In the genomic region with DNA sequence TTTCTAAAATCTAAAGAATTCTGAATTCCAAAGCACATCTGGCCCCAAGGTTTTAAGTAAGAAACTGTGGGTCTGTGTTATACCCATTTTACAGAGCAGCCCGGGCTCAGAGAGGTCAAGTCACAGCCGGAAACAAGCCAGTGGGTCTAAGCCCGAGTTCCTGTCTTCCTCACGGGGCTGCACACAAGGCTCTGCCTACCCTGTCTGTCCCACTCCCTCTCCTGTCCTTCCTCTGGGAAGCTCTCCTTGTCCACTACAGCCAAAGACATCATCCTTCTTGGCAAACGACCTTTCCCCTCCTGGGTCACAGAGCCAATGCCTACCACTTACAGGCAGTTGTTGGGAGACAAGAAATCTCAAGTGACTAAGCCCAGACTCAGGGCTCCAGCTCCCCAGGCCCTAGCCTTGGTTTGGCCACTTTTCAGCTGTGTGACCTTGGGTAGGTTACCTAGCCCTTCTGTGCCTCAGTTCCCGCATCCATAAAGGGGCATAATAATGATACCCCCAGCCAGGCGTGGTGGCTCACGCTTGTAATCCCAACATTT, we compare ENCODE assay signal across 8 cellular contexts. TPM values are rescaled to one million over a fixed set of nuclear protein-coding genes. Genes with fewer than 3 reads are reported as not detected.
DNase-seq lines count a peak whose midpoint lies in the region; ATAC-seq and TF ChIP-seq lines count a peak whose summit lies in the region.

No MANE protein-coding gene starts in this region.

- no peaks in the 10 kb centered on the region for H3K27me3 ChIP-seq in right atrium auricular region
- no peaks in the 10 kb centered on the region for H3K27me3 ChIP-seq in skeletal muscle tissue (ENCODE audit: control insufficient read depth in 3 of 3, insufficient read depth in 3 of 3, low read length in 3 of 3)

- H3K9me3 Mint-ChIP-seq in activated naive CD8-positive, alpha-beta T cell treated with anti-CD3 and anti-CD28 coated beads for 36 hours: no peaks in the 10 kb centered on the region
- no peaks in the 10 kb centered on the region for H3K9me3 Mint-ChIP-seq in immature natural killer cell

- H3K9ac ChIP-seq in skeletal muscle tissue (ENCODE audit: low read depth in 1 of 3, low read length in 3 of 3): peak overlapping the region; percentile 57 to 86 (median 79)

- no peak for ATAC-seq in HG02642 (IDR thresholded peaks at IDR 0.05; ENCODE audit: poor library complexity, unreplicated experiment)

- H3K27ac ChIP-seq in right atrium auricular region: peak overlapping the region; percentile 82 to 88
- peak overlapping the region; percentile 78 for H3K27ac ChIP-seq in skeletal muscle tissue (ENCODE audit: low read depth, low read length)

- H3K9me3 ChIP-seq in right atrium auricular region: no peaks in the 10 kb centered on the region
- H3K9me3 ChIP-seq in skeletal muscle tissue (ENCODE audit: control insufficient read depth in 3 of 3, low read length in 3 of 3): no peaks in the 10 kb centered on the region

- TF ChIP-seq CTCF in right atrium auricular region (IDR thresholded peaks at IDR 0.05): no peak

- no peak overlapping the region for H3K27ac Mint-ChIP-seq in activated naive CD8-positive, alpha-beta T cell treated with anti-CD3 and anti-CD28 coated beads for 36 hours
- H3K27ac Mint-ChIP-seq in immature natural killer cell: no peak overlapping the region

- peaks cover 28% of the 10 kb centered on the region for H3K27me3 Mint-ChIP-seq in activated naive CD8-positive, alpha-beta T cell treated with anti-CD3 and anti-CD28 coated beads for 36 hours
- H3K27me3 Mint-ChIP-seq in immature natural killer cell (ENCODE audit: low read depth in 3 of 3): peaks cover 0 to 8% (median 6%) of the 10 kb centered on the region in 3 donors

- peak overlapping the region; percentile 63 for H3K4me3 Mint-ChIP-seq in activated naive CD8-positive, alpha-beta T cell treated with anti-CD3 and anti-CD28 coated beads for 36 hours
- H3K4me3 Mint-ChIP-seq in immature natural killer cell: peak overlapping the region in 1 of 5 donors; percentile 64

- DNase-seq in HK-2 (ENCODE audit: unreplicated experiment) (peak; percentile 29), right atrium auricular region (ENCODE audit: low spot score) (no peak), immature natural killer cell (no peak), NOMO-1 treated with dmso at 0.1 percent for 144 hours (lab: John Stamatoyannopoulos, UW; ENCODE audit: unreplicated experiment) (no peak)
- no peak for DNase-seq in activated naive CD8-positive, alpha-beta T cell treated with anti-CD3 and anti-CD28 coated beads for 36 hours
- DNase-seq in stimulated activated CD4-positive, alpha-beta T cell treated with anti-CD3 and anti-CD28 coated beads, Interleukin-4, amount 100 ng/mL, for 24 hours: no peak

- H3K36me3 Mint-ChIP-seq in activated naive CD8-positive, alpha-beta T cell treated with anti-CD3 and anti-CD28 coated beads for 36 hours: no peaks in the 10 kb centered on the region
- H3K36me3 Mint-ChIP-seq in immature natural killer cell: peaks cover 0 to 5% (median 0%) of the 10 kb centered on the region in 3 donors

- peaks cover 4 to 38% of the 10 kb centered on the region in 2 donors for H3K4me1 ChIP-seq in right atrium auricular region
- peaks cover 10 to 38% (median 26%) of the 10 kb centered on the region in 3 donors for H3K4me1 ChIP-seq in skeletal muscle tissue (ENCODE audit: control insufficient read depth in 3 of 3, insufficient read depth in 3 of 3, low read length in 3 of 3)

- H3K36me3 ChIP-seq in right atrium auricular region (no peaks in the 10 kb centered on the region), skeletal muscle tissue (ENCODE audit: control insufficient read depth in 3 of 3, insufficient read depth in 3 of 3, low read length in 3 of 3) (no peaks in the 10 kb centered on the region)

- H3K4me3 ChIP-seq in right atrium auricular region (no peak overlapping the region), skeletal muscle tissue (ENCODE audit: low read length in 3 of 3) (peak overlapping the region in 1 of 3 donors; percentile 65)

- H3K4me1 Mint-ChIP-seq in activated naive CD8-positive, alpha-beta T cell treated with anti-CD3 and anti-CD28 coated beads for 36 hours: peaks cover 13% of the 10 kb centered on the region
- H3K4me1 Mint-ChIP-seq in immature natural killer cell: peaks cover 3 to 6% of the 10 kb centered on the region in 2 donors

RNA-seq across cellular contexts. Expression of gene MAP3K14, which starts 55.6 kb away (rescaled TPM):
- 10 to 100 TPM; 27.1 to 28.3 TPM for total RNA-seq in activated naive CD8-positive, alpha-beta T cell treated with anti-CD3 and anti-CD28 coated beads for 36 hours
- total RNA-seq in right atrium auricular region (10 to 100 TPM in 1 of 2 donors, 1 to 10 TPM in 1; 8.2 to 10.6 TPM), skeletal muscle tissue (1.6 TPM)
- polyA plus RNA-seq in immature natural killer cell: 1 to 10 TPM; 1.0 to 3.4 (median 3.0) TPM
